1 cellular context compared by ENCODE assay signal in the genomic region with DNA sequence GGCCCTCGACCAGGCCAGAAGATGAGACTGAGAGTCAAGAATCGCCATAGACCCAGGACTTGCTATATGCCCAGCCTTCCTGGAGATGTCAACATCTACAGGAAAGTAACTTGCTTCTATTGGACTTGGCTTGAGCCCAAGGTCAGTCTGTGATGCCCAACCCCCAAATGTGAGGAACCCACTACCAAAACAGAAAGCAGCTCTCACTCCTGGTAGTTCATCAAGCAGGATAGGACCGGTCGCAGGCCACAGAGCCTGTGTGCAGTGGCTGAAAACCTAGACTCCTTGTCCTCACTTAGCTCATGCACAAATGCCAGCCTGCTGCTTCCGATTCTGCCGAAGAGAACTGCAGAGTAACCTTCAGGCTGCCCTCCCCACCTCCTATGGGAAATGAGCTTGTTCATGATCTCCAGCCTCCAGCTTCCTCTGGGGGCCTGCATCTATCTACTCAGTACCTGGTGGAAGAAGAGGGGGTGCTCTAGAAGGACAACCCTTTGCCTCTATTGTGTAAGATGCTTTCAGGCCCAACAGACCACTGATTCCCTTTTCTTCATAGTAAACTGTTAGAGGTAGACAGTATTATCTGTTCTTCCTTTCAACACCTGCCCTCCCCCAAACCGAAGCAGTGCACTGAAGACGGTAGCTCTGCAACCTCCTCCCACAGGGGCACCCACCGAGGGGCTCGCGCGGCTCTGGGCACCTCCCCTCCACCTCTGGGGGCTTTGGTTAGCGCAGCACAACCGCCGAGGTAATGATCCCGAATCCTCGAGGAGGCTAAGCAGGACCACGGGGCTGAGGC.
TF ChIP-seq lines count a peak whose summit lies in the region.

No MANE protein-coding gene starts in this region.

TF ChIP-seq in SK-N-SH treated with all-trans-retinoic acid at 6 μM for 48 hours, 23 proteins besides CTCF, POLR2A, EP300 and RAD21 (continued from another document):
- TF ChIP-seq, protein P1, sequence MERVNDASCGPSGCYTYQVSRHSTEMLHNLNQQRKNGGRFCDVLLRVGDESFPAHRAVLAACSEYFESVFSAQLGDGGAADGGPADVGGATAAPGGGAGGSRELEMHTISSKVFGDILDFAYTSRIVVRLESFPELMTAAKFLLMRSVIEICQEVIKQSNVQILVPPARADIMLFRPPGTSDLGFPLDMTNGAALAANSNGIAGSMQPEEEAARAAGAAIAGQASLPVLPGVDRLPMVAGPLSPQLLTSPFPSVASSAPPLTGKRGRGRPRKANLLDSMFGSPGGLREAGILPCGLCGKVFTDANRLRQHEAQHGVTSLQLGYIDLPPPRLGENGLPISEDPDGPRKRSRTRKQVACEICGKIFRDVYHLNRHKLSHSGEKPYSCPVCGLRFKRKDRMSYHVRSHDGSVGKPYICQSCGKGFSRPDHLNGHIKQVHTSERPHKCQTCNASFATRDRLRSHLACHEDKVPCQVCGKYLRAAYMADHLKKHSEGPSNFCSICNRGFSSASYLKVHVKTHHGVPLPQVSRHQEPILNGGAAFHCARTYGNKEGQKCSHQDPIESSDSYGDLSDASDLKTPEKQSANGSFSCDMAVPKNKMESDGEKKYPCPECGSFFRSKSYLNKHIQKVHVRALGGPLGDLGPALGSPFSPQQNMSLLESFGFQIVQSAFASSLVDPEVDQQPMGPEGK (CRISPR knock-in tag; IDR thresholded peaks at IDR 0.05; ENCODE audit: borderline replicate concordance): no peak
- TF ChIP-seq, protein P2, sequence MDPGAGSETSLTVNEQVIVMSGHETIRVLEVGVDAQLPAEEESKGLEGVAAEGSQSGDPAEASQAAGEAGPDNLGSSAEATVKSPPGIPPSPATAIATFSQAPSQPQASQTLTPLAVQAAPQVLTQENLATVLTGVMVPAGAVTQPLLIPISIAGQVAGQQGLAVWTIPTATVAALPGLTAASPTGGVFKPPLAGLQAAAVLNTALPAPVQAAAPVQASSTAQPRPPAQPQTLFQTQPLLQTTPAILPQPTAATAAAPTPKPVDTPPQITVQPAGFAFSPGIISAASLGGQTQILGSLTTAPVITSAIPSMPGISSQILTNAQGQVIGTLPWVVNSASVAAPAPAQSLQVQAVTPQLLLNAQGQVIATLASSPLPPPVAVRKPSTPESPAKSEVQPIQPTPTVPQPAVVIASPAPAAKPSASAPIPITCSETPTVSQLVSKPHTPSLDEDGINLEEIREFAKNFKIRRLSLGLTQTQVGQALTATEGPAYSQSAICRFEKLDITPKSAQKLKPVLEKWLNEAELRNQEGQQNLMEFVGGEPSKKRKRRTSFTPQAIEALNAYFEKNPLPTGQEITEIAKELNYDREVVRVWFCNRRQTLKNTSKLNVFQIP (CRISPR knock-in tag; IDR thresholded peaks at IDR 0.05; ENCODE audit: borderline replicate concordance, low read depth): no peak
